Comparison of ENCODE assay signal across 8 cellular contexts in genomic region chr3:182793663-182794454, GRCh38. TPM values are rescaled to one million over a fixed set of nuclear protein-coding genes. Genes with fewer than 3 reads are reported as not detected.
DNase-seq lines count a peak whose midpoint lies in the region; TF ChIP-seq lines count a peak whose summit lies in the region.

No MANE protein-coding gene starts in this region.

- TF ChIP-seq RAD21 in liver (IDR thresholded peaks at IDR 0.05): no peak

- peak overlapping the region; percentile 93 for H3K27ac Mint-ChIP-seq in HFFc6

- TF ChIP-seq CTCF in HFFc6 (IDR thresholded peaks at IDR 0.05): no peak; the same call in 1 of the 2 replicates
- TF ChIP-seq CTCF in coronary artery (IDR thresholded peaks at IDR 0.05): no peak
- no peak for TF ChIP-seq CTCF in liver (IDR thresholded peaks at IDR 0.05; ENCODE audit: low read depth, low read length, missing input control)

- no peaks in the 10 kb centered on the region for H3K27me3 ChIP-seq in liver (ENCODE audit: control insufficient read depth in 4 of 4, insufficient read depth in 4 of 4, low read length in 3 of 4)

- peaks cover 29% of the 10 kb centered on the region for H3K4me1 Mint-ChIP-seq in HFFc6 (ENCODE audit: low read depth)

- no peaks in the 10 kb centered on the region for H3K36me3 ChIP-seq in liver (ENCODE audit: control insufficient read depth in 4 of 4, insufficient read depth in 3 of 4, low read depth in 1 of 4, low read length in 3 of 4)

- no peaks in the 10 kb centered on the region for H3K27me3 Mint-ChIP-seq in HFFc6 (ENCODE audit: insufficient read depth)

- peaks cover 3 to 22% (median 5%) of the 10 kb centered on the region in 4 donors for H3K4me1 ChIP-seq in liver (ENCODE audit: control insufficient read depth in 4 of 4, insufficient read depth in 4 of 4, low read length in 3 of 4)

- H3K9ac ChIP-seq in liver (ENCODE audit: low read depth in 1 of 2, low read length in 2 of 2): peak overlapping the region; percentile 78 to 90

- H3K4me3 Mint-ChIP-seq in HFFc6: peak overlapping the region; percentile 96

- DNase-seq in DMS53 (lab: John Stamatoyannopoulos, UW) (peak; percentile 76), DMS53 treated with DMSO at 0.1 percent for 48 hours (lab: John Stamatoyannopoulos, UW; ENCODE audit: unreplicated experiment) (no peak), HFFc6 (peak; percentile 16), NAMALWA (ENCODE audit: low spot score) (peak; percentile 72), coronary artery (ENCODE audit: low spot score) (peak; percentile 72)
- DNase-seq in activated CD4-positive, alpha-beta T cell treated with anti-CD3 and anti-CD28 coated beads for 1 hour: peak; percentile 16
- DNase-seq in stimulated activated CD4-positive, alpha-beta T cell treated with anti-CD3 and anti-CD28 coated beads, TNF-alpha, amount 100 ng/mL, for 24 hours (ENCODE audit: low read depth in 3 of 3): peak; percentile 1 to 28 (median 26)

- 0 out of 2 replicates have a peak, but pooled peaks cover 3% of the 10 kb centered on the region for H3K36me3 Mint-ChIP-seq in HFFc6 (ENCODE audit: low read depth)

- H3K27ac ChIP-seq in coronary artery (peak overlapping the region; percentile 89 to 93), liver (ENCODE audit: low read depth in 1 of 2, low read length in 2 of 2) (peak overlapping the region; percentile 92 to 95)

- no peaks in the 10 kb centered on the region for H3K9me3 ChIP-seq in liver (ENCODE audit: control insufficient read depth in 4 of 4, low read length in 3 of 4)

- no peaks in the 10 kb centered on the region for H3K9me3 Mint-ChIP-seq in HFFc6

- under 1% methylated on average over 86 of the region's 86 CpGs for WGBS in liver

- peak overlapping the region; percentile 94 for H3K4me3 ChIP-seq in coronary artery
- H3K4me3 ChIP-seq in liver (ENCODE audit: low read depth in 1 of 3, low read length in 3 of 3): peak overlapping the region; percentile 82 to 94 (median 88)

TF ChIP-seq in liver, 16 proteins besides CTCF, POLR2A, EP300 and RAD21:
- no peak for TF ChIP-seq HNF4A (conservative IDR thresholded peaks at IDR 0.05)
- no peak for TF ChIP-seq RXRA (IDR thresholded peaks at IDR 0.05)

RNA-seq across cellular contexts. Expression of gene ATP11B, which starts 0.6 kb away (rescaled TPM):
- 10 to 100 TPM; 43.9 to 60.5 (median 51.5) TPM for total RNA-seq in HFFc6 (2021; fragmentation: NEBNext Ultra II Directional; extraction: Animal tissue kit (Norgen Biotek cat#: 25700))
- total RNA-seq in liver: 10 to 100 TPM; 30.5 to 49.6 TPM
- polyA plus RNA-seq in liver: 1 to 10 TPM; 5.9 to 7.6 TPM
